35 cellular contexts compared by ENCODE assay signal in genomic region chr10:89771684-89772083, GRCh38.
"Had no signal": no experiment of that assay in that cellular context is flagged by ENCODE, and none has a peak within 500 bp of the region (broad histone marks: within the 10 kb centered on the region; RNA-seq: fewer than 3 reads in every experiment).

No MANE protein-coding gene starts in this region.

- DNase-seq: activated B cell treated with CpG ODN at 0.5 μM for 24 hours; activated CD4-positive, alpha-beta memory T cell treated with anti-CD3 and anti-CD28 coated beads for 36 hours; activated CD4-positive, alpha-beta T cell treated with anti-CD3 and anti-CD28 coated beads for 4 hours; activated CD4-positive, alpha-beta T cell treated with anti-CD3 and anti-CD28 coated beads, Interleukin-2, amount 50 U/mL, for 1 hour; activated CD4-positive, CD25-positive, alpha-beta regulatory T cell treated with anti-CD3 and anti-CD28 coated beads, Interleukin-2, amount 50 U/mL, for 72 hours; activated CD8-positive, alpha-beta memory T cell treated with anti-CD3 and anti-CD28 coated beads, Interleukin-2, amount 50 U/mL, for 4 hours; activated gamma-delta T cell treated with Interleukin-2 at 50 U/mL for 16 hours; activated naive CD4-positive, alpha-beta T cell treated with anti-CD3 and anti-CD28 coated beads for 36 hours; activated T-cell treated with anti-CD3 and anti-CD28 coated beads for 4 hours; activated T-cell treated with anti-CD3 and anti-CD28 coated beads, Interleukin-2, amount 50 U/mL, for 4 hours; adrenal gland; body of pancreas; Karpas-422; KBM-7; MG63; MV-4-11; NCI-H1092; NCI-H1436 treated with DMSO at 0.1 percent for 48 hours; NCI-H1694 treated with DMSO at 0.1 percent for 48 hours; NCI-H2029; NCI-H345; NCI-H524 treated with DMSO at 0.1 percent for 48 hours; PC-3; Peyer's patch; RPMI8226; SHP77 treated with DMSO at 0.1 percent for 48 hours; SK-N-SH; T-cell; T-helper 2 cell; T-helper 9 cell had no signal

- H3K4me1 ChIP-seq: adrenal gland, body of pancreas, breast epithelium, Peyer's patch, SJSA1 had no signal

- H3K9me3 ChIP-seq: adrenal gland, body of pancreas, breast epithelium, MG63, Peyer's patch, SJSA1 had no signal

- H3K27me3 Mint-ChIP-seq: activated B cell treated with CpG ODN at 0.5 μM for 24 hours; activated CD4-positive, alpha-beta memory T cell treated with anti-CD3 and anti-CD28 coated beads for 36 hours; T-cell had no signal

- ATAC-seq: activated naive CD4-positive, alpha-beta T cell treated with anti-CD3 and anti-CD28 coated beads, Interleukin-2, amount 50 U/mL, for 72 hours; activated T-cell treated with anti-CD3 and anti-CD28 coated beads, Interleukin-2, amount 50 U/mL, for 4 hours; body of pancreas; PC-3; T-cell had no signal

- H3K9me3 Mint-ChIP-seq: activated B cell treated with CpG ODN at 0.5 μM for 24 hours; activated CD4-positive, alpha-beta memory T cell treated with anti-CD3 and anti-CD28 coated beads for 36 hours; activated naive CD4-positive, alpha-beta T cell treated with anti-CD3 and anti-CD28 coated beads for 36 hours; activated naive CD4-positive, alpha-beta T cell treated with anti-CD3 and anti-CD28 coated beads, Interleukin-2, amount 50 U/mL, for 72 hours; activated T-cell treated with anti-CD3 and anti-CD28 coated beads, Interleukin-2, amount 50 U/mL, for 4 hours; activated T-helper 1 cell treated with anti-CD3 and anti-CD28 coated beads, Interleukin-12 subunit alpha, Interleukin-12 subunit beta, Interleukin-2, Interleukin-4 antibody, amounts not matched to agents 30 ng/mL and 10 ng/mL and 1 ng/mL, durations not matched to agents 14 hours and 24 hours and 36 hours; T-cell had no signal

- H3K4me3 Mint-ChIP-seq: activated B cell treated with CpG ODN at 0.5 μM for 24 hours; activated CD4-positive, alpha-beta memory T cell treated with anti-CD3 and anti-CD28 coated beads for 36 hours; activated naive CD4-positive, alpha-beta T cell treated with anti-CD3 and anti-CD28 coated beads for 36 hours; activated T-cell treated with anti-CD3 and anti-CD28 coated beads, Interleukin-2, amount 50 U/mL, for 4 hours; activated T-helper 1 cell treated with anti-CD3 and anti-CD28 coated beads, Interleukin-12 subunit alpha, Interleukin-12 subunit beta, Interleukin-2, Interleukin-4 antibody, amounts not matched to agents 30 ng/mL and 10 ng/mL and 1 ng/mL, durations not matched to agents 14 hours and 24 hours and 36 hours; T-cell had no signal

- H3K27ac ChIP-seq: adrenal gland, body of pancreas, breast epithelium, Peyer's patch, SJSA1, VCaP had no signal

- H3K36me3 ChIP-seq: adrenal gland, breast epithelium had no signal

- H3K27me3 ChIP-seq: adrenal gland, body of pancreas, breast epithelium, MG63, Peyer's patch, SJSA1 had no signal

- H3K4me3 ChIP-seq: adrenal gland, body of pancreas, breast epithelium, MG63, Peyer's patch, SJSA1 had no signal

- H3K27ac Mint-ChIP-seq: activated B cell treated with CpG ODN at 0.5 μM for 24 hours; activated CD4-positive, alpha-beta memory T cell treated with anti-CD3 and anti-CD28 coated beads for 36 hours; activated naive CD4-positive, alpha-beta T cell treated with anti-CD3 and anti-CD28 coated beads for 36 hours; T-cell had no signal

- H3K4me1 Mint-ChIP-seq: T-cell had no signal
